Comparison of ENCODE assay signal across 8 cellular contexts in the genomic region with DNA sequence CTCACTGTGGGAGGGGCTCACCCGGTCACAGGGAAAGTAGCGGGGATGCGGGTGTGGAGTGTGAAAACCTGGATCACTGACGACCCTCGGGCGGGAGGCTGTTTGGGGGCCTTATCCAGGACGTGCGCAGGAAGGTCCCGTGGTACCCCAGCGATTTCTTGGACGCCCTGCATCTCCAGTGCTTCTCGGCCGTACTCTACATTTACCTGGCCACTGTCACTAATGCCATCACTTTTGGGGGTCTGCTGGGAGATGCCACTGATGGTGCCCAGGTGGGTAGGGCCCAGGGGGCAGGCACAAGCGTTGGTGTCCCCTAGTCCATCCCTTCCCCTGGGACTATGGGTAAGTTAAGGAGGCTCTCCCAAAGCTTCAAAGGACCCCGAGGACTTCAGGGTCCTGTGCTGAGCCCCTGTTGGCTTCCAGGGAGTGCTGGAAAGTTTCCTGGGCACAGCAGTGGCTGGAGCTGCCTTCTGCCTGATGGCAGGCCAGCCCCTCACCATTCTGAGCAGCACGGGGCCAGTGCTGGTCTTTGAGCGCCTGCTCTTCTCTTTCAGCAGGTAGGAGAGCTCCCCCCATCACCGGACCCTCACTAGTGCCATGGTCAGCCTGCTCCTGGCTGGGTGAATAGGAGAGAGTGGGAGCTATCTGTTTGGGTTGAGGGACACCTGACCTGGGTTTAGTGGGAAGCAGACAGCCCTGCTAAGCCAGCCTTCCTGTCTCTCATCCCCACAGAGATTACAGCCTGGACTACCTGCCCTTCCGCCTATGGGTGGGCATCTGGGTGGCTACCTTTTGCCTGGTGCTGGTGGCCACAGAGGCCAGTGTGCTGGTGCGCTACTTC. TPM values are rescaled to one million over a fixed set of nuclear protein-coding genes. Genes with fewer than 3 reads are reported as not detected.
DNase-seq lines count a peak whose midpoint lies in the region; ATAC-seq, FAIRE-seq and TF ChIP-seq lines count a peak whose summit lies in the region.

No MANE protein-coding gene starts in this region.

- H3K36me3 ChIP-seq in astrocyte (ENCODE audit: insufficient read depth, low read length) (no peaks in the 10 kb centered on the region), HepG2 (replicated peaks in 1 of 2; ENCODE audit: control insufficient read depth in 1 of 2, insufficient read depth in 2 of 2, low read length in 2 of 2) (no peaks in the 10 kb centered on the region), upper lobe of left lung (no peaks in the 10 kb centered on the region), MG63 (no peaks in the 10 kb centered on the region), adrenal gland (replicated peaks in 1 of 2) (no peaks in the 10 kb centered on the region)

- H3K27me3 ChIP-seq in astrocyte (ENCODE audit: insufficient read depth, low read length) (no peaks in the 10 kb centered on the region), HepG2 (ENCODE audit: control insufficient read depth in 1 of 2, insufficient read depth in 2 of 2, low read length in 2 of 2) (peaks cover 0 to 8% of the 10 kb centered on the region in 2 experiments; a peak in 1 of 5 replicates), upper lobe of left lung (no peaks in the 10 kb centered on the region), MG63 (no peaks in the 10 kb centered on the region), adrenal gland (no peaks in the 10 kb centered on the region)

- intact Hi-C loops in cardiac septum (cut with DNase I) = no loop called here
- intact Hi-C loops in Right ventricle myocardium superior (cut with DNase I) = no loop called here
- intact Hi-C loops in HepG2 (cut with micrococcal nuclease; ENCODE audit: unreplicated experiment) = loop anchor here (2.0 kb wide), 1 partner anchor 371 kb away; no protein-coding TSS in a partner anchor
- intact Hi-C loops in adrenal gland (cut with DNase I) = loop anchor here in 1 of 2 donors (10.0 kb wide), 3 partner anchors 281 to 681 kb away; partner anchors contain the start of genes IK and NDUFA2

- DNase-seq in cardiac septum (ENCODE audit: low spot score) (peak; percentile 57), Right ventricle myocardium superior (no peak), astrocyte (ENCODE audit: low read depth) (no peak), HepG2 (ENCODE audit: low spot score) (no peak), upper lobe of left lung (no peak), MG63 (no peak), SIG-M5 (lab: John Stamatoyannopoulos, UW) (no peak), adrenal gland (no peak)

- no peaks in the 10 kb centered on the region for H3K36me3 Mint-ChIP-seq in astrocyte (ENCODE audit: low read depth, unreplicated experiment)

- H3K27ac ChIP-seq in astrocyte (ENCODE audit: low read depth, low read length) = no peak overlapping the region
- no peak overlapping the region for H3K27ac ChIP-seq in HepG2 (ENCODE audit: extremely low read length, insufficient read depth, low read length)
- no peak overlapping the region for H3K27ac ChIP-seq in upper lobe of left lung
- no peak overlapping the region for H3K27ac ChIP-seq in adrenal gland

- TF ChIP-seq POLR2A in HepG2 (IDR thresholded peaks at IDR 0.05; ENCODE audit: insufficient read depth in 1 of 2, low read depth in 2 of 2, low read length in 2 of 2) = no peak
- no peak for TF ChIP-seq POLR2A in upper lobe of left lung (IDR thresholded peaks at IDR 0.05)
- no peak for TF ChIP-seq POLR2A in adrenal gland (IDR thresholded peaks at IDR 0.05)

- TF ChIP-seq EP300 in HepG2 (IDR thresholded peaks at IDR 0.05; ENCODE audit: low read depth in 2 of 2, low read length in 2 of 2) = no peak
- no peak for TF ChIP-seq EP300 in HepG2 (CRISPR knock-in tag; IDR thresholded peaks at IDR 0.05; ENCODE audit: borderline replicate concordance)
- TF ChIP-seq EP300 in upper lobe of left lung (IDR thresholded peaks at IDR 0.05) = no peak

- H3K4me3 ChIP-seq in astrocyte (ENCODE audit: insufficient read depth, low read depth, low read length) = peak overlapping the region; percentile 29
- peak overlapping the region; percentile 36 to 75 (median 59); a peak in 5 of 6 replicates for H3K4me3 ChIP-seq in HepG2 (replicated peaks in 1 of 3; ENCODE audit: insufficient read depth in 1 of 3, low read depth in 2 of 3, low read length in 3 of 3)
- H3K4me3 ChIP-seq in upper lobe of left lung = peak overlapping the region in 3 of 4 donors; percentile 9 to 32 (median 28)
- no peak overlapping the region for H3K4me3 ChIP-seq in MG63
- peak overlapping the region in 1 of 4 donors; percentile 36 for H3K4me3 ChIP-seq in adrenal gland

- ATAC-seq in Right ventricle myocardium superior (ENCODE audit: poor library complexity) = no peak
- peak; percentile 2; the same call in 1 of the 3 replicates for ATAC-seq in HepG2
- ATAC-seq in upper lobe of left lung (ENCODE audit: low FRiP score in 2 of 2) = no peak

- peak overlapping the region; percentile 84 for H3K4me2 ChIP-seq in astrocyte (ENCODE audit: low read length)
- H3K4me2 ChIP-seq in HepG2 (ENCODE audit: low read depth, low read length) = peak overlapping the region; percentile 84

- TF ChIP-seq CTCF in astrocyte (IDR thresholded peaks at IDR 0.05; ENCODE audit: insufficient read depth, low read depth, low read length) (no peak), HepG2 (CRISPR knock-in tag; IDR thresholded peaks at IDR 0.05) (no peak), upper lobe of left lung (IDR thresholded peaks at IDR 0.05) (no peak), adrenal gland (IDR thresholded peaks at IDR 0.05) (no peak)

- H3K27ac Mint-ChIP-seq in astrocyte (ENCODE audit: unreplicated experiment) = no peak overlapping the region

- H3K9me3 Mint-ChIP-seq in astrocyte (ENCODE audit: unreplicated experiment) = no peaks in the 10 kb centered on the region

- BruUV-seq in HepG2 (replicated peaks; lab: Mats Ljungman, UMichigan) = no TSS peak

- 49% methylated on average over 16 of the region's 20 CpGs for WGBS in HepG2 (ENCODE audit: low lambda C conversion rate)
- 50 to 65% methylated on average over 11 to 20 of the region's 20 CpGs for WGBS in upper lobe of left lung, 2 donors
- WGBS in adrenal gland, 4 donors = 58 to 64% (median 61%) methylated on average over 11 to 20 of the region's 20 CpGs

- H4K20me1 ChIP-seq in astrocyte (ENCODE audit: insufficient read depth, low read length) (no peaks in the 10 kb centered on the region), HepG2 (ENCODE audit: insufficient read depth, low read length) (no peaks in the 10 kb centered on the region)

- in situ Hi-C loops in HepG2 (cut with HindIII; ENCODE audit: extremely low pct_ligation_motif_present, low pct_unique_long_range_greater_than_20kb) = loop anchor here (5.0 to 10.0 kb wide), 2 partner anchors 122 to 371 kb away; no protein-coding TSS in a partner anchor

- POLR2A ChIA-PET in HepG2 (lab: Yijun Ruan, JAX) = interaction anchor here (0.6 to 1.5 kb wide), 3 partner anchors 37 to 967 kb away, joined by 3 to 5 read pairs (median 3); partner anchors contain the start of genes ANKHD1, EIF4EBP3 and PCDHGA1

- FAIRE-seq in astrocyte (lab: Jason Lieb, UNC) (no peak), HepG2 (lab: Jason Lieb, UNC) (no peak)

- H3K27me3 Mint-ChIP-seq in astrocyte (ENCODE audit: low read depth, unreplicated experiment) = peaks cover 19% of the 10 kb centered on the region

- TF ChIP-seq RAD21 in HepG2 (CRISPR knock-in tag; IDR thresholded peaks at IDR 0.05) = no peak

- H3K4me1 Mint-ChIP-seq in astrocyte (ENCODE audit: low read depth, unreplicated experiment) = no peaks in the 10 kb centered on the region

- no peaks in the 10 kb centered on the region for H3K79me2 ChIP-seq in astrocyte (ENCODE audit: insufficient read depth, low read length)
- no peaks in the 10 kb centered on the region for H3K79me2 ChIP-seq in HepG2 (ENCODE audit: insufficient read depth, low read length)

- CTCF ChIA-PET in HepG2 (lab: Yijun Ruan, JAX; ENCODE audit: low intra/inter-chr PET ratio, low total read pairs) = no interaction called here

- no peak overlapping the region for H3K4me3 Mint-ChIP-seq in astrocyte (ENCODE audit: unreplicated experiment)

- no peaks in the 10 kb centered on the region for H3K4me1 ChIP-seq in astrocyte (ENCODE audit: insufficient read depth, low read length)
- H3K4me1 ChIP-seq in HepG2 (ENCODE audit: insufficient read depth, low read length) = peaks cover 23% of the 10 kb centered on the region
- peaks cover 4 to 7% (median 5%) of the 10 kb centered on the region in 4 donors for H3K4me1 ChIP-seq in upper lobe of left lung
- H3K4me1 ChIP-seq in adrenal gland (replicated peaks in 1 of 2) = peaks cover 0 to 5% of the 10 kb centered on the region in 2 donors

- H3K9me3 ChIP-seq in astrocyte (ENCODE audit: insufficient read depth, low read depth, low read length) = no peaks in the 10 kb centered on the region
- H3K9me3 ChIP-seq in HepG2 (ENCODE audit: low read length) = no peaks in the 10 kb centered on the region
- H3K9me3 ChIP-seq in upper lobe of left lung = no peaks in the 10 kb centered on the region
- H3K9me3 ChIP-seq in MG63 = no peaks in the 10 kb centered on the region
- no peaks in the 10 kb centered on the region for H3K9me3 ChIP-seq in adrenal gland (replicated peaks in 1 of 3)

- H3K9ac ChIP-seq in astrocyte (ENCODE audit: low read length) (no peak overlapping the region), HepG2 (ENCODE audit: insufficient read depth, low read depth, low read length) (peak overlapping the region; percentile 41; the same call in 1 of the 2 replicates)

- H2AFZ ChIP-seq in astrocyte (ENCODE audit: low read depth, low read length) (peak overlapping the region; percentile 89), HepG2 (ENCODE audit: low read length) (no peak overlapping the region)

RNA-seq across cellular contexts. Expression of gene SLC4A9, which starts 3.9 kb away (rescaled TPM):
- 0.19 TPM for total RNA-seq in cardiac septum
- not detected for total RNA-seq in Right ventricle myocardium superior
- total RNA-seq in astrocyte = 0.25 TPM in 1 of 2 replicates, not detected in the other
- total RNA-seq in HepG2 (2016; rRNA removed; fragmentation: Illumina TruSeq; extraction: Trizol) = not detected in 2 replicates
- total RNA-seq in HepG2 (2016; cell fraction: cytosol; rRNA removed; fragmentation: Illumina TruSeq; extraction: Trizol; ENCODE audit: low read depth) = not detected in 2 replicates
- total RNA-seq in HepG2 (2016; cell fraction: insoluble cytoplasmic fraction; rRNA removed; fragmentation: Illumina TruSeq; extraction: Trizol) = not detected in 2 replicates
- not detected in 2 replicates for total RNA-seq in HepG2 (2016; cell fraction: membrane; rRNA removed; fragmentation: Illumina TruSeq; extraction: Trizol)
- not detected in 2 replicates for total RNA-seq in HepG2 (2016; cell fraction: nucleus; rRNA removed; fragmentation: Illumina TruSeq; extraction: Trizol)
- 0.05 TPM in 1 of 2 replicates, not detected in the other for polyA plus RNA-seq in HepG2 (2011; rRNA removed)
- 0.01 TPM in 1 of 2 replicates, not detected in the other for polyA plus RNA-seq in HepG2 (2011; cell fraction: cytosol; rRNA removed)
- 0.10 and 0.40 TPM in 2 replicates for polyA plus RNA-seq in HepG2 (2011; cell fraction: nucleus; rRNA removed)
- polyA plus RNA-seq in HepG2 (2012) = not detected in 2 replicates
- polyA plus RNA-seq in HepG2 (2016; cell fraction: cytosol; fragmentation: Illumina TruSeq; extraction: Trizol; ENCODE audit: low read depth) = not detected in 2 replicates
- not detected in 2 replicates for polyA plus RNA-seq in HepG2 (2016; cell fraction: insoluble cytoplasmic fraction; fragmentation: Illumina TruSeq; extraction: Trizol; ENCODE audit: low read depth)
- polyA plus RNA-seq in HepG2 (2016; cell fraction: membrane; fragmentation: Illumina TruSeq; extraction: Trizol; ENCODE audit: low read depth) = not detected in 2 replicates
- polyA plus RNA-seq in HepG2 (2016; cell fraction: nucleus; fragmentation: Illumina TruSeq; extraction: Trizol; ENCODE audit: insufficient read depth, low read depth) = not detected in 2 replicates
- polyA minus RNA-seq in HepG2 (2011; rRNA and poly(A)+ RNA removed; ENCODE audit: low replicate concordance) = not detected in 2 replicates
- polyA minus RNA-seq in HepG2 (2011; cell fraction: cytosol; rRNA and poly(A)+ RNA removed) = not detected in 2 replicates
- 0.12 TPM in 1 of 2 replicates, not detected in the other for polyA minus RNA-seq in HepG2 (2011; cell fraction: nucleus; rRNA and poly(A)+ RNA removed)
- total RNA-seq in upper lobe of left lung = under 1 TPM in 3 of 6 donors, not detected in 3; 0.15 to 0.23 (median 0.17) TPM
- total RNA-seq in MG63 (2014; rRNA removed; shearing (Covaris generic); ENCODE audit: low replicate concordance) = not detected in 2 replicates
- not detected for total RNA-seq in adrenal gland
- under 1 TPM in 2 of 3 donors, not detected in 1; 0.13 to 0.32 TPM for polyA plus RNA-seq in adrenal gland

RNA-seq across cellular contexts. Expression of gene HBEGF, which starts 17.4 kb away (rescaled TPM):
- total RNA-seq in cardiac septum = 73.9 TPM
- total RNA-seq in Right ventricle myocardium superior = 21.7 TPM
- 257 and 272 TPM in 2 replicates for total RNA-seq in astrocyte
- total RNA-seq in HepG2 (2016; rRNA removed; fragmentation: Illumina TruSeq; extraction: Trizol) = 0.77 and 1.7 TPM in 2 replicates
- total RNA-seq in HepG2 (2016; cell fraction: cytosol; rRNA removed; fragmentation: Illumina TruSeq; extraction: Trizol; ENCODE audit: low read depth) = 0.20 and 0.26 TPM in 2 replicates
- 0.58 and 1.5 TPM in 2 replicates for total RNA-seq in HepG2 (2016; cell fraction: insoluble cytoplasmic fraction; rRNA removed; fragmentation: Illumina TruSeq; extraction: Trizol)
- total RNA-seq in HepG2 (2016; cell fraction: membrane; rRNA removed; fragmentation: Illumina TruSeq; extraction: Trizol) = 0.45 and 0.62 TPM in 2 replicates
- 1.3 and 2.3 TPM in 2 replicates for total RNA-seq in HepG2 (2016; cell fraction: nucleus; rRNA removed; fragmentation: Illumina TruSeq; extraction: Trizol)
- polyA plus RNA-seq in HepG2 (2011; rRNA removed) = 4.3 and 5.0 TPM in 2 replicates
- polyA plus RNA-seq in HepG2 (2011; cell fraction: cytosol; rRNA removed) = 3.5 and 3.7 TPM in 2 replicates
- polyA plus RNA-seq in HepG2 (2011; cell fraction: nucleus; rRNA removed) = 3.4 and 3.9 TPM in 2 replicates
- polyA plus RNA-seq in HepG2 (2012) = 1.4 and 3.0 TPM in 2 replicates
- polyA plus RNA-seq in HepG2 (2016; cell fraction: cytosol; fragmentation: Illumina TruSeq; extraction: Trizol; ENCODE audit: low read depth) = 0.14 and 0.17 TPM in 2 replicates
- polyA plus RNA-seq in HepG2 (2016; cell fraction: insoluble cytoplasmic fraction; fragmentation: Illumina TruSeq; extraction: Trizol; ENCODE audit: low read depth) = 0.79 and 0.88 TPM in 2 replicates
- polyA plus RNA-seq in HepG2 (2016; cell fraction: membrane; fragmentation: Illumina TruSeq; extraction: Trizol; ENCODE audit: low read depth) = 0.26 TPM in 2 replicates
- polyA plus RNA-seq in HepG2 (2016; cell fraction: nucleus; fragmentation: Illumina TruSeq; extraction: Trizol; ENCODE audit: insufficient read depth, low read depth) = 1.8 and 1.9 TPM in 2 replicates
- 1.0 and 3.2 TPM in 2 replicates for polyA minus RNA-seq in HepG2 (2011; rRNA and poly(A)+ RNA removed; ENCODE audit: low replicate concordance)
- polyA minus RNA-seq in HepG2 (2011; cell fraction: cytosol; rRNA and poly(A)+ RNA removed) = 1.4 and 1.5 TPM in 2 replicates
- 3.5 and 4.1 TPM in 2 replicates for polyA minus RNA-seq in HepG2 (2011; cell fraction: nucleus; rRNA and poly(A)+ RNA removed)
- total RNA-seq in upper lobe of left lung = 10 to 100 TPM; 10.5 to 65.0 (median 49.5) TPM
- 27.9 and 40.0 TPM in 2 replicates for total RNA-seq in MG63 (2014; rRNA removed; shearing (Covaris generic); ENCODE audit: low replicate concordance)
- total RNA-seq in adrenal gland = 1 to 10 TPM in 7 of 8 donors, under 1 TPM in 1; 0.54 to 9.8 (median 5.0) TPM
- polyA plus RNA-seq in adrenal gland = 1 to 10 TPM; 3.0 to 6.2 (median 5.6) TPM

RNA-seq across cellular contexts. Expression of gene ANKHD1, which starts 37.8 kb away (rescaled TPM):
- total RNA-seq in cardiac septum = 73.0 TPM
- 55.8 TPM for total RNA-seq in Right ventricle myocardium superior
- 49.7 and 56.5 TPM in 2 replicates for total RNA-seq in astrocyte
- total RNA-seq in HepG2 (2016; rRNA removed; fragmentation: Illumina TruSeq; extraction: Trizol) = 69.9 and 101 TPM in 2 replicates
- 59.7 and 69.1 TPM in 2 replicates for total RNA-seq in HepG2 (2016; cell fraction: cytosol; rRNA removed; fragmentation: Illumina TruSeq; extraction: Trizol; ENCODE audit: low read depth)
- 69.9 and 98.6 TPM in 2 replicates for total RNA-seq in HepG2 (2016; cell fraction: insoluble cytoplasmic fraction; rRNA removed; fragmentation: Illumina TruSeq; extraction: Trizol)
- 33.7 and 41.4 TPM in 2 replicates for total RNA-seq in HepG2 (2016; cell fraction: membrane; rRNA removed; fragmentation: Illumina TruSeq; extraction: Trizol)
- total RNA-seq in HepG2 (2016; cell fraction: nucleus; rRNA removed; fragmentation: Illumina TruSeq; extraction: Trizol) = 106 and 125 TPM in 2 replicates
- 68.5 and 82.0 TPM in 2 replicates for polyA plus RNA-seq in HepG2 (2011; rRNA removed)
- 33.7 and 45.2 TPM in 2 replicates for polyA plus RNA-seq in HepG2 (2011; cell fraction: cytosol; rRNA removed)
- 104 and 105 TPM in 2 replicates for polyA plus RNA-seq in HepG2 (2011; cell fraction: nucleus; rRNA removed)
- polyA plus RNA-seq in HepG2 (2012) = 56.5 and 76.2 TPM in 2 replicates
- 2.7 and 3.1 TPM in 2 replicates for polyA plus RNA-seq in HepG2 (2016; cell fraction: cytosol; fragmentation: Illumina TruSeq; extraction: Trizol; ENCODE audit: low read depth)
- 76.7 and 87.6 TPM in 2 replicates for polyA plus RNA-seq in HepG2 (2016; cell fraction: insoluble cytoplasmic fraction; fragmentation: Illumina TruSeq; extraction: Trizol; ENCODE audit: low read depth)
- polyA plus RNA-seq in HepG2 (2016; cell fraction: membrane; fragmentation: Illumina TruSeq; extraction: Trizol; ENCODE audit: low read depth) = 7.0 and 8.2 TPM in 2 replicates
- 142 and 161 TPM in 2 replicates for polyA plus RNA-seq in HepG2 (2016; cell fraction: nucleus; fragmentation: Illumina TruSeq; extraction: Trizol; ENCODE audit: insufficient read depth, low read depth)
- polyA minus RNA-seq in HepG2 (2011; rRNA and poly(A)+ RNA removed; ENCODE audit: low replicate concordance) = 130 and 138 TPM in 2 replicates
- polyA minus RNA-seq in HepG2 (2011; cell fraction: cytosol; rRNA and poly(A)+ RNA removed) = 52.8 and 61.5 TPM in 2 replicates
- polyA minus RNA-seq in HepG2 (2011; cell fraction: nucleus; rRNA and poly(A)+ RNA removed) = 183 and 186 TPM in 2 replicates
- total RNA-seq in upper lobe of left lung = 100 to 1,000 TPM in 5 of 6 donors, 10 to 100 TPM in 1; 97.0 to 338 (median 135) TPM
- total RNA-seq in MG63 (2014; rRNA removed; shearing (Covaris generic); ENCODE audit: low replicate concordance) = 38.6 and 72.6 TPM in 2 replicates
- 100 to 1,000 TPM in 4 of 8 donors, 10 to 100 TPM in 4; 64.3 to 141 (median 112) TPM for total RNA-seq in adrenal gland
- 100 to 1,000 TPM in 1 of 3 donors, 10 to 100 TPM in 2; 58.2 to 141 (median 70.9) TPM for polyA plus RNA-seq in adrenal gland
